Comparison of ENCODE assay signal across 1 cellular context in genomic region chr6:82363368-82364086, GRCh38.
TF ChIP-seq lines count a peak whose summit lies in the region.

Gene TPBG (plus strand): TSS chr6:82363817. CDS start chr6:82364962, 1,145 bp downstream.

TF ChIP-seq in HepG2, 621 proteins besides CTCF, POLR2A, EP300 and RAD21 (continued from another document and continues in another):
- TF ChIP-seq FOXO4 (CRISPR knock-in tag; conservative IDR thresholded peaks at IDR 0.05) (no peak), ZNF343 (CRISPR knock-in tag; IDR thresholded peaks at IDR 0.05) (no peak), RBFOX2 (IDR thresholded peaks at IDR 0.05; ENCODE audit: low read depth, low read length) (no peak), ZNF546 (CRISPR knock-in tag; conservative IDR thresholded peaks at IDR 0.05) (0 out of 2 replicates have a peak, but pooled peaks have one; percentile 12), ARHGAP35 (CRISPR knock-in tag; IDR thresholded peaks at IDR 0.05; ENCODE audit: borderline replicate concordance) (no peak), KDM5B (CRISPR knock-in tag; IDR thresholded peaks at IDR 0.05; ENCODE audit: borderline replicate concordance) (no peak), ZNF674 (CRISPR knock-in tag; IDR thresholded peaks at IDR 0.05; ENCODE audit: low read depth) (0 out of 2 replicates have a peak, but pooled peaks have one; percentile 48), KAT2B (IDR thresholded peaks at IDR 0.05; ENCODE audit: borderline replicate concordance, low read depth, low read length) (no peak), ZFP91 (CRISPR knock-in tag; IDR thresholded peaks at IDR 0.05; ENCODE audit: borderline replicate concordance) (peak; percentile 34; the same call in 1 of the 2 replicates), ZNF142 (CRISPR knock-in tag; IDR thresholded peaks at IDR 0.05) (no peak), SIN3A (IDR thresholded peaks at IDR 0.05; ENCODE audit: borderline replicate concordance, low read depth, low read length) (no peak), ZGPAT (CRISPR knock-in tag; IDR thresholded peaks at IDR 0.05) (no peak), ETV5 (CRISPR knock-in tag; IDR thresholded peaks at IDR 0.05; ENCODE audit: borderline replicate concordance) (no peak), ZFAT (CRISPR knock-in tag; conservative IDR thresholded peaks at IDR 0.05) (no peak), TSC22D2 (CRISPR knock-in tag; IDR thresholded peaks at IDR 0.05; ENCODE audit: borderline replicate concordance) (no peak), MBD4 (IDR thresholded peaks at IDR 0.05; ENCODE audit: borderline replicate concordance, low read length) (no peak), MZF1 (CRISPR knock-in tag; IDR thresholded peaks at IDR 0.05; ENCODE audit: borderline replicate concordance) (no peak), ZUFSP (CRISPR knock-in tag; IDR thresholded peaks at IDR 0.05; ENCODE audit: borderline replicate concordance) (no peak), CENPT (CRISPR knock-in tag; IDR thresholded peaks at IDR 0.05; ENCODE audit: low read depth) (no peak), PITX1 (CRISPR knock-in tag; IDR thresholded peaks at IDR 0.05) (peak; percentile 10; the same call in 1 of the 2 replicates), MTA3 (CRISPR knock-in tag; IDR thresholded peaks at IDR 0.05) (no peak), HNRNPL (IDR thresholded peaks at IDR 0.05; ENCODE audit: low read depth, low read length) (no peak), BRD4 (CRISPR knock-in tag; IDR thresholded peaks at IDR 0.05) (no peak), AGO2 (optimal IDR thresholded peaks at IDR 0.05; ENCODE audit: low read depth, low read length) (no peak), ZNF576 (CRISPR knock-in tag; IDR thresholded peaks at IDR 0.05) (no peak), ZNF777 (CRISPR knock-in tag; IDR thresholded peaks at IDR 0.05) (peak; percentile 78), ZBTB49 (CRISPR knock-in tag; IDR thresholded peaks at IDR 0.05; ENCODE audit: borderline replicate concordance) (no peak), MAFF (IDR thresholded peaks at IDR 0.05; ENCODE audit: low read depth, low read length) (no peak), NR2F2 (IDR thresholded peaks at IDR 0.05; ENCODE audit: borderline replicate concordance, low read depth) (no peak), ZNF543 (CRISPR knock-in tag; IDR thresholded peaks at IDR 0.05) (no peak), CCAR2 (optimal IDR thresholded peaks at IDR 0.05; ENCODE audit: low read depth, low read length) (no peak), HOXA7 (CRISPR knock-in tag; IDR thresholded peaks at IDR 0.05) (no peak), NFAT5 (CRISPR knock-in tag; IDR thresholded peaks at IDR 0.05) (no peak), HOMEZ (CRISPR knock-in tag; IDR thresholded peaks at IDR 0.05; ENCODE audit: low read depth) (no peak), PLRG1 (conservative IDR thresholded peaks at IDR 0.05) (no peak)
